ENCODE assay signal across 8 cellular contexts in the genomic region with DNA sequence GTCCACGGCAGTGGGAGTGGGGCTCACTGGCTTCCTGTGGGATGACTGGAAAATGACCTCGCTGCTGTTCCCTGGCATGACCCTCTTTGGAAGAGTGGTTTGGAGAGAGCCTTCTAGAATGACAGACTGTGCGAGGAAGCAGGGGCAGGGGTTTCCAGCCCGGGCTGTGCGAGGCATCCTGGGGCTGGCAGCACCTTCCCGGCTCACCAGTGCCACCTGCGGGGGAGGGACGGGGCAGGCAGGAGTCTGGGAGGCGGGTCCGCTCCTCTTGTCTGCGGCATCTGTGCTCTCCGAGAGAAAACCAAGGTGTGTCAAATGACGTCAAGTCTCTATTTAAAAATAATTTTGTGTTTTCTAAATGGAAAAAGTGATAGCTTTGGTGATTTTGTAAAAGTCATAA. TPM values are rescaled to one million over a fixed set of nuclear protein-coding genes. Genes with fewer than 3 reads are reported as not detected.
DNase-seq lines count a peak whose midpoint lies in the region; ATAC-seq and TF ChIP-seq lines count a peak whose summit lies in the region.

No MANE protein-coding gene starts in this region.

- H3K27me3 ChIP-seq in SU-DHL-6 (ENCODE audit: low read length) (no peaks in the 10 kb centered on the region), kidney epithelial cell (ENCODE audit: control insufficient read depth, insufficient read depth, low read length) (no peaks in the 10 kb centered on the region), neuronal stem cell (ENCODE audit: control insufficient read depth in 3 of 3, insufficient read depth in 3 of 3, low read depth in 1 of 3, low read length in 3 of 3) (no peaks in the 10 kb centered on the region)

- no peak overlapping the region for H3K18ac ChIP-seq in neuronal stem cell (ENCODE audit: low read length)

- no peak overlapping the region for H3K9ac ChIP-seq in SU-DHL-6 (ENCODE audit: low read length)
- no peak overlapping the region for H3K9ac ChIP-seq in neuronal stem cell (ENCODE audit: low read depth, low read length, poor library complexity)

- H4K8ac ChIP-seq in neuronal stem cell (ENCODE audit: low read depth, low read length): no peak overlapping the region

- H2BK5ac ChIP-seq in neuronal stem cell (ENCODE audit: low read length): no peak overlapping the region

- ATAC-seq in HG03354 (IDR thresholded peaks at IDR 0.05; ENCODE audit: poor library complexity, severe bottlenecking, unreplicated experiment) (peak; percentile 55), HG02763 (IDR thresholded peaks at IDR 0.05; ENCODE audit: unreplicated experiment) (no peak)
- ATAC-seq in activated naive CD4-positive, alpha-beta T cell treated with anti-CD3 and anti-CD28 coated beads, Interleukin-2, amount 50 U/mL, for 72 hours: peak; percentile 71 to 73

- no peak overlapping the region for H4K91ac ChIP-seq in neuronal stem cell (ENCODE audit: low read depth, low read length, poor library complexity)

- H2BK120ac ChIP-seq in neuronal stem cell (ENCODE audit: low read depth, low read length): no peak overlapping the region

- H3K4me3 ChIP-seq in SU-DHL-6 (ENCODE audit: insufficient read depth, low read length, poor library complexity, severe bottlenecking) (no peak overlapping the region), kidney epithelial cell (ENCODE audit: low read depth, low read length) (no peak overlapping the region), neuronal stem cell (ENCODE audit: low read length in 2 of 2) (peak overlapping the region in 1 of 2 donors; percentile 26)

- H3K14ac ChIP-seq in neuronal stem cell (ENCODE audit: low read length): no peak overlapping the region

- no peaks in the 10 kb centered on the region for H3K9me2 ChIP-seq in SU-DHL-6 (replicated peaks; ENCODE audit: insufficient read depth, low read length)

- H3K4me2 ChIP-seq in SU-DHL-6 (ENCODE audit: low read depth, low read length, poor library complexity, severe bottlenecking): no peak overlapping the region
- H3K4me2 ChIP-seq in neuronal stem cell (ENCODE audit: insufficient read depth, low read length, poor library complexity, severe bottlenecking): no peak overlapping the region

- H2AFZ ChIP-seq in SU-DHL-6 (ENCODE audit: low read depth, low read length, severe bottlenecking) (no peak overlapping the region), neuronal stem cell (ENCODE audit: low read length) (no peak overlapping the region)

- H3K36me3 ChIP-seq in SU-DHL-6 (ENCODE audit: low read length) (no peaks in the 10 kb centered on the region), kidney epithelial cell (ENCODE audit: control insufficient read depth, insufficient read depth, low read length) (no peaks in the 10 kb centered on the region), neuronal stem cell (replicated peaks in 1 of 2; ENCODE audit: control insufficient read depth in 2 of 2, insufficient read depth in 2 of 2, low read length in 2 of 2) (peaks cover 5 to 10% of the 10 kb centered on the region in 2 donors)

- H3F3A ChIP-seq in SU-DHL-6 (ENCODE audit: insufficient read depth): no peaks in the 10 kb centered on the region

- H3K79me2 ChIP-seq in SU-DHL-6 (ENCODE audit: insufficient read depth, low read length): no peaks in the 10 kb centered on the region

- no peaks in the 10 kb centered on the region for H3K36me3 Mint-ChIP-seq in activated naive CD4-positive, alpha-beta T cell treated with anti-CD3 and anti-CD28 coated beads, Interleukin-2, amount 50 U/mL, for 72 hours

- no peak overlapping the region for H2BK15ac ChIP-seq in neuronal stem cell (ENCODE audit: low read length)

- H3K9me3 ChIP-seq in SU-DHL-6 (ENCODE audit: insufficient read depth, low read length) (no peaks in the 10 kb centered on the region), neuronal stem cell (replicated peaks in 1 of 2; ENCODE audit: control insufficient read depth in 2 of 2, insufficient read depth in 1 of 2, low read depth in 1 of 2, low read length in 2 of 2) (no peaks in the 10 kb centered on the region)

- no peak overlapping the region for H3K4ac ChIP-seq in neuronal stem cell (ENCODE audit: low read length)

- H3K9me3 Mint-ChIP-seq in activated naive CD4-positive, alpha-beta T cell treated with anti-CD3 and anti-CD28 coated beads, Interleukin-2, amount 50 U/mL, for 72 hours: no peaks in the 10 kb centered on the region

- no peaks in the 10 kb centered on the region for H4K20me1 ChIP-seq in SU-DHL-6 (ENCODE audit: low read depth, low read length)

- H3K4me1 ChIP-seq in neuronal stem cell (ENCODE audit: control insufficient read depth in 2 of 2, insufficient read depth in 1 of 2, low read depth in 1 of 2, low read length in 2 of 2): peaks cover 0 to 4% of the 10 kb centered on the region in 2 donors

- no peak overlapping the region for H2AK5ac ChIP-seq in neuronal stem cell (ENCODE audit: low read depth, low read length)

- H3K79me1 ChIP-seq in neuronal stem cell (ENCODE audit: low read depth, low read length): no peaks in the 10 kb centered on the region

- no peak overlapping the region for H3K23ac ChIP-seq in neuronal stem cell (ENCODE audit: low read depth, low read length, poor library complexity)

- WGBS in neuronal stem cell (ENCODE audit: extremely low coverage in 2 of 2, insufficient read length in 2 of 2, insufficient replicate concordance in 1 of 2), 2 donors: no CpG with 5 or more reads among the region's 13 CpGs

- TF ChIP-seq CTCF in C4-2B (conservative IDR thresholded peaks at IDR 0.05): peak; percentile 92
- peak; percentile 60 for TF ChIP-seq CTCF in SU-DHL-6 (IDR thresholded peaks at IDR 0.05; ENCODE audit: insufficient read depth, low read length, poor library complexity, severe bottlenecking)
- TF ChIP-seq CTCF in kidney epithelial cell (IDR thresholded peaks at IDR 0.05; ENCODE audit: insufficient read depth, low read length, poor library complexity, severe bottlenecking): peak; percentile 89

- H3K27ac ChIP-seq in C4-2B (0 out of 2 replicates have a peak overlapping the region, but pooled peaks have one; percentile 3), SU-DHL-6 (ENCODE audit: low read depth, low read length) (no peak overlapping the region), neuronal stem cell (replicated peaks; ENCODE audit: low read length) (no peak overlapping the region)

- no peak overlapping the region for H2BK12ac ChIP-seq in neuronal stem cell (ENCODE audit: low read length)

- H3K27ac Mint-ChIP-seq in activated naive CD4-positive, alpha-beta T cell treated with anti-CD3 and anti-CD28 coated beads, Interleukin-2, amount 50 U/mL, for 72 hours: peak overlapping the region in 1 of 2 donors; percentile 99

- DNase-seq in activated naive CD4-positive, alpha-beta T cell treated with anti-CD3 and anti-CD28 coated beads, Interleukin-2, amount 50 U/mL, for 72 hours (ENCODE audit: low spot score in 2 of 2): peak; percentile 81 to 82
- no peak for DNase-seq in kidney epithelial cell (ENCODE audit: low read depth)
- DNase-seq in stimulated activated CD8-positive, alpha-beta memory T cell treated with anti-CD3 and anti-CD28 coated beads, Interleukin-15, amount 100 ng/mL, for 48 hours (ENCODE audit: low read depth in 2 of 2): peak; percentile 80 to 82
- DNase-seq in neuronal stem cell (ENCODE audit: low spot score): no peak

RNA-seq across cellular contexts. Expression of a gene that starts 7.8 kb away (rescaled TPM):
- total RNA-seq in activated naive CD4-positive, alpha-beta T cell treated with anti-CD3 and anti-CD28 coated beads, Interleukin-2, amount 50 U/mL, for 72 hours: 100 to 1,000 TPM; 415 to 602 TPM
- total RNA-seq in kidney epithelial cell: 111 and 141 TPM in 2 replicates
- 17.4 TPM for polyA plus RNA-seq in neuronal stem cell (2013, experiment 1 of 2)
- 18.4 TPM for polyA plus RNA-seq in neuronal stem cell (2013, experiment 2 of 2)

RNA-seq across cellular contexts. Expression of a gene that starts 32.6 kb away (rescaled TPM):
- total RNA-seq in activated naive CD4-positive, alpha-beta T cell treated with anti-CD3 and anti-CD28 coated beads, Interleukin-2, amount 50 U/mL, for 72 hours: 10 to 100 TPM in 1 of 2 donors, 1 to 10 TPM in 1; 7.5 to 13.1 TPM
- total RNA-seq in kidney epithelial cell: 14.4 and 19.1 TPM in 2 replicates
- 14.4 TPM for polyA plus RNA-seq in neuronal stem cell (2013, experiment 1 of 2)
- 14.7 TPM for polyA plus RNA-seq in neuronal stem cell (2013, experiment 2 of 2)

RNA-seq across cellular contexts. Expression of a gene that starts 32.7 kb away (rescaled TPM):
- total RNA-seq in activated naive CD4-positive, alpha-beta T cell treated with anti-CD3 and anti-CD28 coated beads, Interleukin-2, amount 50 U/mL, for 72 hours: 10 to 100 TPM; 34.8 to 39.0 TPM
- 22.7 and 26.4 TPM in 2 replicates for total RNA-seq in kidney epithelial cell
- polyA plus RNA-seq in neuronal stem cell (2013, experiment 1 of 2): 8.1 TPM
- polyA plus RNA-seq in neuronal stem cell (2013, experiment 2 of 2): 7.7 TPM

Comparison
In these comparisons a context has a peak if more than half of its experiments do, and no peak if none do; other contexts are left out.
1. DNase-seq: peak in activated naive CD4-positive, alpha-beta T cell treated with anti-CD3 and anti-CD28 coated beads, Interleukin-2, amount 50 U/mL, for 72 hours (2 of 2) and stimulated activated CD8-positive, alpha-beta memory T cell treated with anti-CD3 and anti-CD28 coated beads, Interleukin-15, amount 100 ng/mL, for 48 hours (2 of 2); none in kidney epithelial cell (single experiment) and neuronal stem cell (single experiment).
2. Peak in every context shown above with its lines, with median percentiles within 50 percentile points of each other: CTCF ChIP-seq.